1 cellular context compared by ENCODE assay signal in the genomic region with DNA sequence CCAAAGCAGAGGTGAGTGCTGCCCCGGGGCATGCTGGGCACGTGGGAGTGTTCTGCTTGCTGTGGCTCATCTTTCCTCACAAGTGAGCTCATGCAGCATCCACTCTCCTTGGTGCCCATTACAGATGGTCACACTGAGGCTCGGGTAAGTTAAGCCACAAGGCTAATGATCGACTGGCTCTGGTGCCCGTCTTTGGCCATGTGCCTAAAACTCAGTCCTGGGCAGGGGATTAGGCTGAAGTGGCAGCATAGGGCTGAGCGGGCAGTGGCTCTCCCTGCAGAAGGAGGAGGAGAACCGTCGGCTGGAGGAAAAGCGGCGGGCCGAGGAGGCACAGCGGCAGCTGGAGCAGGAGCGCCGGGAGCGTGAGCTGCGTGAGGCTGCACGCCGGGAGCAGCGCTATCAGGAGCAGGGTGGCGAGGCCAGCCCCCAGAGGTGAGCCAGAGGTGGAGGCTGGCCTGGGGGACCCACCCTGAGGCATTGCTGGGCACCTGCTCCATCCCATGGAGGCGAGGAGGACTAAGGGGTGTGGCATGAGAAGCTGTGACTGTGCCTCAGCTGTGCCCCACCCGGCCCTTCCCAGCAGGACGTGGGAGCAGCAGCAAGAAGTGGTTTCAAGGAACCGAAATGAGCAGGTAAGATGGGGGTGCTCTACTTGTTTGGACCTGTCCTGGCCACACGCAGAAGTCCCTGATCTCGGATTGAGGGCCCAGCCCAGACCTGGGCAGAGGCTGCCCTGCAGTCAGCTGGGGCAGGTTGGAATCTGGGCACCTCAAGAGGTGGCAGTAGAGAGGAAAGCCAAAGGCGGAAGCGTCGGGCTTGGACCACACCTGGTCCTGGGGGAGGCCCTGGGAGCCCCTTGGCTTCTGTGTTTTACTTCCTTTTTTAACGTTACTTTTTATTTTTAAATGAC.
TF ChIP-seq lines count a peak whose summit lies in the region.

No MANE protein-coding gene starts in this region.

TF ChIP-seq in GM12878, 131 proteins besides CTCF, POLR2A, EP300 and RAD21:
- no peak for TF ChIP-seq CREM (IDR thresholded peaks at IDR 0.05; ENCODE audit: low read depth)
